ENCODE assay signal across 8 cellular contexts in the genomic region with DNA sequence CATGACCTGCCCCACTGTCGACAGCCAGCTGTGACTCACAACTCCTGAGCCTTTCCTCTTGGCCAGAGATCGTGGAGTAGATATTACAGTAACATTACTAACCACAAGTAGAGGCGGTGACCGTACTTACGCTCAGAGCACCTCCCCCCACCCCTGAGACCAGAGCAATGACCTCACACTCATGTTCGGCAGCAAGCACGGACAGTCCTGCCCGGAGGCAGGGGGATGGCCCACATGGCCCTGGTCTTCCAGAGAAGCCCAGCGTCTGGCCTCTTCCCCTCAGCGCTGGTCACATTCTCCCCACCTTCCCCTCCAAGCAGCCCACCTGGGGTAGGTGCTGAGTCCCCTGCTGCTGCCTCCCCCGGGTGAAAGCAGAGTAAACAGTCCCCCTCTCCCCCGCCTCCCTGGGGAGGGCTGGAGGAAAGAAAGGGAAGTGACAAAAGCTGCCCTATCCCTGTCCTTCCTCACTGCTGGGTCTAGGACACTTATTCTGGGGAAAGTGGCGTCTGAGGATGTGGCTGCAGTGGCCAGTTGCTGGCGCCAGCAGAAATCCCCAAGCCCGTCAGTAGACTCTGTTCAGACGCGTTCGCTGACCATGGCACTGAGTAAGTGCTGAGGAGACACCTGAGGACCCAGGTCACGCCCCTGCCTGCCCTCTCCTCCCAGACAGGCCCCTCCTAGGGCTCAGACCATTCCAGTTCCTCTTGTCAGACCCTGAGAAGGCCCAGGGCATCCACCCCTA.
DNase-seq lines count a peak whose midpoint lies in the region; ATAC-seq, FAIRE-seq and TF ChIP-seq lines count a peak whose summit lies in the region.

No MANE protein-coding gene starts in this region.

- peaks cover 82% of the 10 kb centered on the region for H3K4me1 ChIP-seq in HepG2 (ENCODE audit: insufficient read depth, low read length)
- peaks cover 0 to 51% (median 18%) of the 10 kb centered on the region in 4 donors for H3K4me1 ChIP-seq in tibial nerve

- intact Hi-C loops in MCF 10A (cut with micrococcal nuclease) (loop anchor here (1.0 kb wide), 1 partner anchor 46 kb away; no protein-coding TSS in a partner anchor), HepG2 (cut with micrococcal nuclease; ENCODE audit: unreplicated experiment) (no loop called here)

- H3K4me2 ChIP-seq in HepG2 (ENCODE audit: low read depth, low read length) = peak overlapping the region; percentile 76

- CTCF ChIA-PET in activated CD4-positive, alpha-beta T cell treated with anti-CD3 and anti-CD28 coated beads, Interleukin-2, amount 10 ng/mL, durations not matched to agents 7 days and 5 days (lab: Charles Lee) = interaction anchor here (0.6 to 1.7 kb wide), 4 partner anchors 15 to 732 kb away, joined by 3 read pairs; no protein-coding TSS in a partner anchor
- CTCF ChIA-PET in MCF 10A (lab: Yijun Ruan, JAX) = interaction anchor here (0.8 to 2.7 kb wide), 8 partner anchors 10 to 285 kb away, joined by 3 to 24 read pairs (median 4); no protein-coding TSS in a partner anchor
- CTCF ChIA-PET in HepG2 (lab: Yijun Ruan, JAX; ENCODE audit: low intra/inter-chr PET ratio, low total read pairs) = no interaction called here

- no peak overlapping the region for H3K27ac Mint-ChIP-seq in activated CD4-positive, alpha-beta T cell treated with anti-CD3 and anti-CD28 coated beads, Interleukin-2, amount 10 ng/mL, durations not matched to agents 7 days and 5 days
- H3K27ac Mint-ChIP-seq in MCF 10A (ENCODE audit: low read depth, unreplicated experiment) = peak overlapping the region; percentile 93

- H3K4me3 ChIP-seq in HepG2 (replicated peaks in 1 of 3; ENCODE audit: insufficient read depth in 1 of 3, low read depth in 2 of 3, low read length in 3 of 3) = peak overlapping the region; percentile 13 to 60 (median 44); a peak in 5 of 6 replicates
- no peak overlapping the region for H3K4me3 ChIP-seq in tibial nerve

- peaks cover 5% of the 10 kb centered on the region for H3K27me3 Mint-ChIP-seq in activated CD4-positive, alpha-beta T cell treated with anti-CD3 and anti-CD28 coated beads, Interleukin-2, amount 10 ng/mL, durations not matched to agents 7 days and 5 days
- H3K27me3 Mint-ChIP-seq in MCF 10A (ENCODE audit: insufficient read depth, unreplicated experiment) = no peaks in the 10 kb centered on the region

- POLR2A ChIA-PET in activated CD4-positive, alpha-beta T cell treated with anti-CD3 and anti-CD28 coated beads, Interleukin-2, amount 10 ng/mL, durations not matched to agents 7 days and 5 days (lab: Charles Lee) = no interaction called here
- POLR2A ChIA-PET in MCF 10A (lab: Yijun Ruan, JAX) = interaction anchor here (0.7 to 3.2 kb wide), 15 partner anchors 9 to 455 kb away, joined by 3 to 20 read pairs (median 6); a partner anchor contains a TSS
- POLR2A ChIA-PET in HepG2 (lab: Yijun Ruan, JAX) = interaction anchor here (0.7 to 1.6 kb wide), 2 partner anchors 15 to 132 kb away, joined by 3 to 7 read pairs; no protein-coding TSS in a partner anchor

- no peaks in the 10 kb centered on the region for H3K79me2 ChIP-seq in HepG2 (ENCODE audit: insufficient read depth, low read length)

- H3K36me3 Mint-ChIP-seq in activated CD4-positive, alpha-beta T cell treated with anti-CD3 and anti-CD28 coated beads, Interleukin-2, amount 10 ng/mL, durations not matched to agents 7 days and 5 days (ENCODE audit: low read depth) = no peaks in the 10 kb centered on the region
- H3K36me3 Mint-ChIP-seq in MCF 10A (ENCODE audit: insufficient read depth, unreplicated experiment) = no peaks in the 10 kb centered on the region

- H3K4me3 Mint-ChIP-seq in activated CD4-positive, alpha-beta T cell treated with anti-CD3 and anti-CD28 coated beads, Interleukin-2, amount 10 ng/mL, durations not matched to agents 7 days and 5 days = no peak overlapping the region
- H3K4me3 Mint-ChIP-seq in MCF 10A (ENCODE audit: unreplicated experiment) = peak overlapping the region; percentile 58

- no peaks in the 10 kb centered on the region for H3K9me3 ChIP-seq in HepG2 (ENCODE audit: low read length)
- H3K9me3 ChIP-seq in tibial nerve = peaks cover 0 to 5% (median 0%) of the 10 kb centered on the region in 4 donors

- no peak for TF ChIP-seq CTCF in MCF 10A (IDR thresholded peaks at IDR 0.05; ENCODE audit: unreplicated experiment)
- no peak for TF ChIP-seq CTCF in HepG2 (CRISPR knock-in tag; IDR thresholded peaks at IDR 0.05)
- no peak for TF ChIP-seq CTCF in tibial nerve (IDR thresholded peaks at IDR 0.05)

- peak; percentile 51 for DNase-seq in activated CD4-positive, alpha-beta T cell treated with anti-CD3 and anti-CD28 coated beads for 48 hours
- DNase-seq in activated CD4-positive, alpha-beta T cell treated with anti-CD3 and anti-CD28 coated beads, Interleukin-2, amount 10 ng/mL, durations not matched to agents 7 days and 5 days = no peak
- peak; percentile 99 for DNase-seq in MCF 10A (ENCODE audit: unreplicated experiment)
- peak; percentile 88 for DNase-seq in HepG2 (ENCODE audit: low spot score)
- DNase-seq in tibial nerve (ENCODE audit: low spot score in 2 of 2) = peak in 1 of 2 donors; percentile 46
- no peak for DNase-seq in NCI-H1436 treated with DMSO at 0.1 percent for 48 hours (lab: John Stamatoyannopoulos, UW)
- no peak for DNase-seq in NCI-H1105 treated with DMSO at 0.1 percent for 48 hours (lab: John Stamatoyannopoulos, UW)

- peaks cover 9% of the 10 kb centered on the region for H3K4me1 Mint-ChIP-seq in activated CD4-positive, alpha-beta T cell treated with anti-CD3 and anti-CD28 coated beads, Interleukin-2, amount 10 ng/mL, durations not matched to agents 7 days and 5 days
- H3K4me1 Mint-ChIP-seq in MCF 10A (ENCODE audit: insufficient read depth, unreplicated experiment) = peaks cover 66% of the 10 kb centered on the region

- H3K27ac ChIP-seq in HepG2 (ENCODE audit: extremely low read length, insufficient read depth, low read length) (no peak overlapping the region), tibial nerve (peak overlapping the region in 3 of 4 donors; percentile 70 to 80 (median 78))

- BruUV-seq in MCF 10A (replicated peaks; lab: Mats Ljungman, UMichigan) (no TSS peak), HepG2 (replicated peaks; lab: Mats Ljungman, UMichigan) (no TSS peak)

- H3K9me3 Mint-ChIP-seq in activated CD4-positive, alpha-beta T cell treated with anti-CD3 and anti-CD28 coated beads, Interleukin-2, amount 10 ng/mL, durations not matched to agents 7 days and 5 days = peaks cover 2% of the 10 kb centered on the region
- H3K9me3 Mint-ChIP-seq in MCF 10A (ENCODE audit: unreplicated experiment) = no peaks in the 10 kb centered on the region

- 7% methylated on average over 14 of the region's 19 CpGs for whole genome bisulfite sequencing in HepG2 (ENCODE audit: low lambda C conversion rate)
- WGBS in tibial nerve, 2 donors = 36 to 47% methylated on average over 14 to 15 of the region's 19 CpGs

- no peak for TF ChIP-seq RAD21 in HepG2 (CRISPR knock-in tag; IDR thresholded peaks at IDR 0.05)

- H2AFZ ChIP-seq in HepG2 (ENCODE audit: low read length) = no peak overlapping the region

- in situ Hi-C loops in HepG2 (cut with HindIII; ENCODE audit: extremely low pct_ligation_motif_present, low pct_unique_long_range_greater_than_20kb) = no loop called here

- ATAC-seq in HG03442 (IDR thresholded peaks at IDR 0.05; ENCODE audit: unreplicated experiment) (peak; percentile 65), HepG2 (peak; percentile 75)

- no peak; a peak in 1 of 4 replicates for TF ChIP-seq POLR2A in HepG2 (IDR thresholded peaks at IDR 0.05; ENCODE audit: insufficient read depth in 1 of 2, low read depth in 2 of 2, low read length in 2 of 2)
- no peak for TF ChIP-seq POLR2A in tibial nerve (IDR thresholded peaks at IDR 0.05)

- peak; percentile 88 for FAIRE-seq in HepG2 (lab: Jason Lieb, UNC)

- no peaks in the 10 kb centered on the region for H3K36me3 ChIP-seq in HepG2 (replicated peaks in 1 of 2; ENCODE audit: control insufficient read depth in 1 of 2, insufficient read depth in 2 of 2, low read length in 2 of 2)
- no peaks in the 10 kb centered on the region for H3K36me3 ChIP-seq in tibial nerve

- TF ChIP-seq EP300 in HepG2 (IDR thresholded peaks at IDR 0.05; ENCODE audit: low read depth in 2 of 2, low read length in 2 of 2) (0 out of 4 replicates have a peak, but pooled peaks of 1 of the 2 experiments have one; percentile 36), HepG2 (CRISPR knock-in tag; IDR thresholded peaks at IDR 0.05; ENCODE audit: borderline replicate concordance) (peak; percentile 48; the same call in 1 of the 2 replicates), tibial nerve (IDR thresholded peaks at IDR 0.05) (peak in 1 of 2 donors; percentile 77)

- peaks cover 0 to 12% of the 10 kb centered on the region in 2 experiments; a peak in 3 of 5 replicates for H3K27me3 ChIP-seq in HepG2 (ENCODE audit: control insufficient read depth in 1 of 2, insufficient read depth in 2 of 2, low read length in 2 of 2)
- no peaks in the 10 kb centered on the region for H3K27me3 ChIP-seq in tibial nerve

- H4K20me1 ChIP-seq in HepG2 (ENCODE audit: insufficient read depth, low read length) = no peaks in the 10 kb centered on the region

- H3K9ac ChIP-seq in HepG2 (ENCODE audit: insufficient read depth, low read depth, low read length) = peak overlapping the region; percentile 52

TF ChIP-seq in HepG2, 621 proteins besides CTCF, POLR2A, EP300 and RAD21 (continues in another document):
- TF ChIP-seq, protein P1, sequence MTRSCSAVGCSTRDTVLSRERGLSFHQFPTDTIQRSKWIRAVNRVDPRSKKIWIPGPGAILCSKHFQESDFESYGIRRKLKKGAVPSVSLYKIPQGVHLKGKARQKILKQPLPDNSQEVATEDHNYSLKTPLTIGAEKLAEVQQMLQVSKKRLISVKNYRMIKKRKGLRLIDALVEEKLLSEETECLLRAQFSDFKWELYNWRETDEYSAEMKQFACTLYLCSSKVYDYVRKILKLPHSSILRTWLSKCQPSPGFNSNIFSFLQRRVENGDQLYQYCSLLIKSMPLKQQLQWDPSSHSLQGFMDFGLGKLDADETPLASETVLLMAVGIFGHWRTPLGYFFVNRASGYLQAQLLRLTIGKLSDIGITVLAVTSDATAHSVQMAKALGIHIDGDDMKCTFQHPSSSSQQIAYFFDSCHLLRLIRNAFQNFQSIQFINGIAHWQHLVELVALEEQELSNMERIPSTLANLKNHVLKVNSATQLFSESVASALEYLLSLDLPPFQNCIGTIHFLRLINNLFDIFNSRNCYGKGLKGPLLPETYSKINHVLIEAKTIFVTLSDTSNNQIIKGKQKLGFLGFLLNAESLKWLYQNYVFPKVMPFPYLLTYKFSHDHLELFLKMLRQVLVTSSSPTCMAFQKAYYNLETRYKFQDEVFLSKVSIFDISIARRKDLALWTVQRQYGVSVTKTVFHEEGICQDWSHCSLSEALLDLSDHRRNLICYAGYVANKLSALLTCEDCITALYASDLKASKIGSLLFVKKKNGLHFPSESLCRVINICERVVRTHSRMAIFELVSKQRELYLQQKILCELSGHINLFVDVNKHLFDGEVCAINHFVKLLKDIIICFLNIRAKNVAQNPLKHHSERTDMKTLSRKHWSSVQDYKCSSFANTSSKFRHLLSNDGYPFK (CRISPR knock-in tag; IDR thresholded peaks at IDR 0.05; ENCODE audit: borderline replicate concordance) = peak; percentile 61; the same call in 1 of the 2 replicates

Comparison
In these comparisons a context has a peak if more than half of its experiments do, and no peak if none do; other contexts are left out.
1. DNase-seq: peak in activated CD4-positive, alpha-beta T cell treated with anti-CD3 and anti-CD28 coated beads for 48 hours (single experiment), MCF 10A (single experiment) and HepG2 (single experiment); none in activated CD4-positive, alpha-beta T cell treated with anti-CD3 and anti-CD28 coated beads, Interleukin-2, amount 10 ng/mL, durations not matched to agents 7 days and 5 days (single experiment), NCI-H1436 treated with DMSO at 0.1 percent for 48 hours (single experiment) and NCI-H1105 treated with DMSO at 0.1 percent for 48 hours (single experiment).
2. H3K4me3 ChIP-seq: peak in HepG2 (3 of 3); none in tibial nerve (0 of 4).